Comparison of ENCODE assay signal across 1 cellular context in the genomic region with DNA sequence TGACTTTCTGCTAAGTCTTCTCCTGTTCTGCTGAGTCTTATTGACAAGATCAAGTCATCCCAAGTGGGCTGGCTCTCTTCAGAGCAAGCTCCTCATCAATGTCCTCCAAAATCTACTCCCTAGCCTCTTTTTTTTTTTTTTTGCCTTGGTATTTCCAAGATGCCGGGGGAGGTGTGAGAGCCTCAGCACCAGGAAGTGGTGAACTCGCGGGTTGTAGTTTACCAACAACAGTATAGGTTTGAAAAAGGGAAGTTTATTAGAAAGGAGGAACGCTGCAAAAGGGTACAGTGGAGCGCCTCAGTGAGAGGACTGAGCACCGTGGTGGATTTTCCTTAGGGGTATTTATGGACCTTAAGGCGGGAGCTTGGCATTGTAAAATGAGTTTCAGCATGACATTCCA.
TF ChIP-seq lines count a peak whose summit lies in the region.

No MANE protein-coding gene starts in this region.

TF ChIP-seq in K562, 482 proteins besides CTCF, POLR2A, EP300 and RAD21 (continued from another document):
- TF ChIP-seq, protein P1, sequence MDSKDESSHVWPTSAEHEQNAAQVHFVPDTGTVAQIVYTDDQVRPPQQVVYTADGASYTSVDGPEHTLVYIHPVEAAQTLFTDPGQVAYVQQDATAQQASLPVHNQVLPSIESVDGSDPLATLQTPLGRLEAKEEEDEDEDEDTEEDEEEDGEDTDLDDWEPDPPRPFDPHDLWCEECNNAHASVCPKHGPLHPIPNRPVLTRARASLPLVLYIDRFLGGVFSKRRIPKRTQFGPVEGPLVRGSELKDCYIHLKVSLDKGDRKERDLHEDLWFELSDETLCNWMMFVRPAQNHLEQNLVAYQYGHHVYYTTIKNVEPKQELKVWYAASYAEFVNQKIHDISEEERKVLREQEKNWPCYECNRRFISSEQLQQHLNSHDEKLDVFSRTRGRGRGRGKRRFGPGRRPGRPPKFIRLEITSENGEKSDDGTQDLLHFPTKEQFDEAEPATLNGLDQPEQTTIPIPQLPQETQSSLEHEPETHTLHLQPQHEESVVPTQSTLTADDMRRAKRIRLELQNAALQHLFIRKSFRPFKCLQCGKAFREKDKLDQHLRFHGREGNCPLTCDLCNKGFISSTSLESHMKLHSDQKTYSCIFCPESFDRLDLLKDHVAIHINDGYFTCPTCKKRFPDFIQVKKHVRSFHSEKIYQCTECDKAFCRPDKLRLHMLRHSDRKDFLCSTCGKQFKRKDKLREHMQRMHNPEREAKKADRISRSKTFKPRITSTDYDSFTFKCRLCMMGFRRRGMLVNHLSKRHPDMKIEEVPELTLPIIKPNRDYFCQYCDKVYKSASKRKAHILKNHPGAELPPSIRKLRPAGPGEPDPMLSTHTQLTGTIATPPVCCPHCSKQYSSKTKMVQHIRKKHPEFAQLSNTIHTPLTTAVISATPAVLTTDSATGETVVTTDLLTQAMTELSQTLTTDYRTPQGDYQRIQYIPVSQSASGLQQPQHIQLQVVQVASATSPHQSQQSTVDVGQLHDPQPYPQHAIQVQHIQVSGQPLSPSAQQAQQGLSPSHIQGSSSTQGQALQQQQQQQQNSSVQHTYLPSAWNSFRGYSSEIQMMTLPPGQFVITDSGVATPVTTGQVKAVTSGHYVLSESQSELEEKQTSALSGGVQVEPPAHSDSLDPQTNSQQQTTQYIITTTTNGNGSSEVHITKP (IDR thresholded peaks at IDR 0.05; ENCODE audit: partially characterized antibody), result no peak
- TF ChIP-seq, protein P2, sequence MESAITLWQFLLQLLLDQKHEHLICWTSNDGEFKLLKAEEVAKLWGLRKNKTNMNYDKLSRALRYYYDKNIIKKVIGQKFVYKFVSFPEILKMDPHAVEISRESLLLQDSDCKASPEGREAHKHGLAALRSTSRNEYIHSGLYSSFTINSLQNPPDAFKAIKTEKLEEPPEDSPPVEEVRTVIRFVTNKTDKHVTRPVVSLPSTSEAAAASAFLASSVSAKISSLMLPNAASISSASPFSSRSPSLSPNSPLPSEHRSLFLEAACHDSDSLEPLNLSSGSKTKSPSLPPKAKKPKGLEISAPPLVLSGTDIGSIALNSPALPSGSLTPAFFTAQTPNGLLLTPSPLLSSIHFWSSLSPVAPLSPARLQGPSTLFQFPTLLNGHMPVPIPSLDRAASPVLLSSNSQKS (CRISPR knock-in tag; IDR thresholded peaks at IDR 0.05), result no peak
